ENCODE assay signal across 1 cellular context in the genomic region with DNA sequence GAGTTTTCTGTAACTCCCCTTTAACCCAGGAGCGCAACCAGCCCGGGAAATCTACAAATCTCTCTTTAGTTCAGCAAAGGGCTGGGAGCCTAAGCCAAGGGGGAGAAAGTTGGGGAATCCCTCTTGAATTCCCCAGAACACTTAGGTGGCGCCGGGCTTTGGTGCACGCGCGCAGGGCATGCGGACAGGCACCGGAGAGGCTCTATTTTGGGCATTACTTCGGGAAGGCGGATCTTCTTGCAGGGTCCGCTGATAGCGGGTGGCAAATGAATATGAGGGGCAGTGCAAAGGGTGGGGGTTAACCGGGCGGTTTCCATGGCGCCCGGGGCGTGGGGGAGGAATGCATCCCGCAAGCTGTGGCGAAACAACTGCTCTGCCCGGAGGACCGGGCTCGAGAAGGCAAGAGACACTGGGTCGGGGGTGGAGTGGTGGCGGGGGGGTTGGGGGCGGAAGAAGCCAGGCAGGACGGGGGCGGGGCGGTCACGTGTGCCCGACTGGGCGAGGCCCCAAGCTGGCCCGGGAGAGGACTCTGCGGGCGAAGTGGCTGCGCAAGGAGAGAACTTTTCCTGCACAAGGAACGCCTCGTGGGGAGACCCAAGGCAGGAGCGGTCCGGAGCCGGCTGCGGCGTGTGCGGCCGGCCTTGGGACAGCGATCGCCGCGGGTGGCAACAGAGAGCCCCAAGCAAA.
TF ChIP-seq lines count a peak whose summit lies in the region.

A gene with protein sequence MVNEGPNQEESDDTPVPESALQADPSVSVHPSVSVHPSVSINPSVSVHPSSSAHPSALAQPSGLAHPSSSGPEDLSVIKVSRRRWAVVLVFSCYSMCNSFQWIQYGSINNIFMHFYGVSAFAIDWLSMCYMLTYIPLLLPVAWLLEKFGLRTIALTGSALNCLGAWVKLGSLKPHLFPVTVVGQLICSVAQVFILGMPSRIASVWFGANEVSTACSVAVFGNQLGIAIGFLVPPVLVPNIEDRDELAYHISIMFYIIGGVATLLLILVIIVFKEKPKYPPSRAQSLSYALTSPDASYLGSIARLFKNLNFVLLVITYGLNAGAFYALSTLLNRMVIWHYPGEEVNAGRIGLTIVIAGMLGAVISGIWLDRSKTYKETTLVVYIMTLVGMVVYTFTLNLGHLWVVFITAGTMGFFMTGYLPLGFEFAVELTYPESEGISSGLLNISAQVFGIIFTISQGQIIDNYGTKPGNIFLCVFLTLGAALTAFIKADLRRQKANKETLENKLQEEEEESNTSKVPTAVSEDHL (plus strand): TSS at position 522 of the 687 bp plus-strand sequence. CDS start 353 bp downstream, outside the sequence.

TF ChIP-seq in HepG2, 621 proteins besides CTCF, POLR2A, EP300 and RAD21 (continued from another document and continues in another):
- TF ChIP-seq POLR2AphosphoS5 (IDR thresholded peaks at IDR 0.05; ENCODE audit: low read depth, low read length) (no peak; the same call in 1 of the 2 replicates), CENPX (CRISPR knock-in tag; IDR thresholded peaks at IDR 0.05) (no peak), MED8 (CRISPR knock-in tag; IDR thresholded peaks at IDR 0.05; ENCODE audit: insufficient replicate concordance) (no peak), TCF7L2 (IDR thresholded peaks at IDR 0.05; ENCODE audit: low read depth, low read length) (no peak), XBP1 (CRISPR knock-in tag; IDR thresholded peaks at IDR 0.05) (no peak), ZBTB25 (CRISPR knock-in tag; IDR thresholded peaks at IDR 0.05) (no peak), SALL1 (CRISPR knock-in tag; IDR thresholded peaks at IDR 0.05) (no peak; the same call in 1 of the 2 replicates), ZNF367 (CRISPR knock-in tag; IDR thresholded peaks at IDR 0.05; ENCODE audit: borderline replicate concordance) (no peak), THAP7 (CRISPR knock-in tag; IDR thresholded peaks at IDR 0.05) (no peak), ZSCAN30 (CRISPR knock-in tag; IDR thresholded peaks at IDR 0.05) (no peak), ZNF484 (CRISPR knock-in tag; IDR thresholded peaks at IDR 0.05; ENCODE audit: borderline replicate concordance, low read depth) (no peak), FOSL1 (CRISPR knock-in tag; IDR thresholded peaks at IDR 0.05; ENCODE audit: borderline replicate concordance) (no peak), ZNF496 (CRISPR knock-in tag; IDR thresholded peaks at IDR 0.05; ENCODE audit: insufficient replicate concordance) (no peak), SMAD3 (CRISPR knock-in tag; IDR thresholded peaks at IDR 0.05) (0 out of 2 replicates have a peak, but pooled peaks have one; percentile 12), CREB3 (CRISPR knock-in tag; IDR thresholded peaks at IDR 0.05) (no peak), STAT5B (CRISPR knock-in tag; IDR thresholded peaks at IDR 0.05) (no peak), MYPOP (CRISPR knock-in tag; IDR thresholded peaks at IDR 0.05) (0 out of 2 replicates have a peak, but pooled peaks have one; percentile 35), FOXP4 (CRISPR knock-in tag; IDR thresholded peaks at IDR 0.05) (peak; percentile 15; the same call in 1 of the 2 replicates), DNMT1 (CRISPR knock-in tag; IDR thresholded peaks at IDR 0.05) (no peak), SOX6 (IDR thresholded peaks at IDR 0.05) (no peak), SOX6 (CRISPR knock-in tag; IDR thresholded peaks at IDR 0.05) (peak; percentile 5; the same call in 1 of the 2 replicates), RBFOX2 (IDR thresholded peaks at IDR 0.05; ENCODE audit: low read depth, low read length) (peak; percentile 59), SYNCRIP (IDR thresholded peaks at IDR 0.05; ENCODE audit: insufficient read depth, low read depth, low read length) (no peak), THYN1 (CRISPR knock-in tag; IDR thresholded peaks at IDR 0.05; ENCODE audit: borderline replicate concordance, low read depth) (no peak), SALL2 (CRISPR knock-in tag; IDR thresholded peaks at IDR 0.05) (0 out of 2 replicates have a peak, but pooled peaks have one; percentile 45), ZNF281 (CRISPR knock-in tag; IDR thresholded peaks at IDR 0.05; ENCODE audit: borderline replicate concordance) (0 out of 2 replicates have a peak, but pooled peaks have one; percentile 7), HMG20A (CRISPR knock-in tag; IDR thresholded peaks at IDR 0.05; ENCODE audit: borderline replicate concordance) (no peak), PHB2 (IDR thresholded peaks at IDR 0.05; ENCODE audit: partially characterized antibody) (no peak), YEATS4 (CRISPR knock-in tag; IDR thresholded peaks at IDR 0.05; ENCODE audit: borderline replicate concordance) (peak; percentile 15; the same call in 1 of the 2 replicates), NCOA5 (CRISPR knock-in tag; IDR thresholded peaks at IDR 0.05) (no peak), ZSCAN31 (CRISPR knock-in tag; IDR thresholded peaks at IDR 0.05; ENCODE audit: low read depth) (0 out of 2 replicates have a peak, but pooled peaks have one; percentile 14), JARID2 (CRISPR knock-in tag; IDR thresholded peaks at IDR 0.05; ENCODE audit: insufficient replicate concordance) (no peak), BRCA1 (CRISPR knock-in tag; IDR thresholded peaks at IDR 0.05) (no peak), SP140L (CRISPR knock-in tag; IDR thresholded peaks at IDR 0.05; ENCODE audit: borderline replicate concordance) (no peak), MTF2 (CRISPR knock-in tag; IDR thresholded peaks at IDR 0.05; ENCODE audit: borderline replicate concordance) (no peak), CHD2 (IDR thresholded peaks at IDR 0.05; ENCODE audit: low read depth, low read length) (no peak), SUZ12 (IDR thresholded peaks at IDR 0.05; ENCODE audit: low read depth, low read length) (no peak), IKZF5 (CRISPR knock-in tag; IDR thresholded peaks at IDR 0.05) (peak; percentile 4; the same call in 1 of the 2 replicates), ZNF331 (CRISPR knock-in tag; IDR thresholded peaks at IDR 0.05) (no peak), SNAI1 (CRISPR knock-in tag; IDR thresholded peaks at IDR 0.05; ENCODE audit: borderline replicate concordance) (no peak), SCMH1 (CRISPR knock-in tag; IDR thresholded peaks at IDR 0.05; ENCODE audit: borderline replicate concordance) (no peak), ZNF543 (CRISPR knock-in tag; IDR thresholded peaks at IDR 0.05) (no peak; the same call in 1 of the 2 replicates), HIVEP1 (CRISPR knock-in tag; IDR thresholded peaks at IDR 0.05) (peak; percentile 39; the same call in 1 of the 2 replicates), ZNF558 (CRISPR knock-in tag; IDR thresholded peaks at IDR 0.05; ENCODE audit: borderline replicate concordance) (0 out of 2 replicates have a peak, but pooled peaks have one; percentile 48), GATA4 (IDR thresholded peaks at IDR 0.05; ENCODE audit: borderline replicate concordance, low read depth) (0 out of 2 replicates have a peak, but pooled peaks have one; percentile 38), HNF4A (CRISPR knock-in tag; IDR thresholded peaks at IDR 0.05) (0 out of 2 replicates have a peak, but pooled peaks have one; percentile 7), MXD1 (CRISPR knock-in tag; IDR thresholded peaks at IDR 0.05) (peak; percentile 15; the same call in 1 of the 2 replicates)
- TF ChIP-seq, protein P1, sequence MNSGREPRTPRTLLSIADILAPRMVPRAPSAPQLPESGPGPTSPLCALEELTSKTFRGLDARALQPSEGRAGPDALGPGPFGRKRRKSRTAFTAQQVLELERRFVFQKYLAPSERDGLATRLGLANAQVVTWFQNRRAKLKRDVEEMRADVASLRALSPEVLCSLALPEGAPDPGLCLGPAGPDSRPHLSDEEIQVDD (CRISPR knock-in tag; IDR thresholded peaks at IDR 0.05; ENCODE audit: borderline replicate concordance), result peak; percentile 12; the same call in 1 of the 2 replicates
- TF ChIP-seq, protein P2, sequence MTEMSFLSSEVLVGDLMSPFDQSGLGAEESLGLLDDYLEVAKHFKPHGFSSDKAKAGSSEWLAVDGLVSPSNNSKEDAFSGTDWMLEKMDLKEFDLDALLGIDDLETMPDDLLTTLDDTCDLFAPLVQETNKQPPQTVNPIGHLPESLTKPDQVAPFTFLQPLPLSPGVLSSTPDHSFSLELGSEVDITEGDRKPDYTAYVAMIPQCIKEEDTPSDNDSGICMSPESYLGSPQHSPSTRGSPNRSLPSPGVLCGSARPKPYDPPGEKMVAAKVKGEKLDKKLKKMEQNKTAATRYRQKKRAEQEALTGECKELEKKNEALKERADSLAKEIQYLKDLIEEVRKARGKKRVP (CRISPR knock-in tag; IDR thresholded peaks at IDR 0.05), result no peak
- TF ChIP-seq, protein P3, sequence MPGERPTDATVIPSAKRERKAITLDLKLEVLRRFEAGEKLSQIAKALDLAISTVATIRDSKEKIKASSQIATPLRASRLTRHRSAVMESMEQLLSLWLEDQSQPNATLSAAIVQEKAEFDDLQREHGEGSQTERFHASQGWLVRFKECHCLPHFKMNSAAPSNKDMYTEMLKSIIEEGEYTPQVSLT (CRISPR knock-in tag; IDR thresholded peaks at IDR 0.05; ENCODE audit: borderline replicate concordance, low read depth), result no peak
